Comparison of ENCODE assay signal across 8 cellular contexts in the genomic region with DNA sequence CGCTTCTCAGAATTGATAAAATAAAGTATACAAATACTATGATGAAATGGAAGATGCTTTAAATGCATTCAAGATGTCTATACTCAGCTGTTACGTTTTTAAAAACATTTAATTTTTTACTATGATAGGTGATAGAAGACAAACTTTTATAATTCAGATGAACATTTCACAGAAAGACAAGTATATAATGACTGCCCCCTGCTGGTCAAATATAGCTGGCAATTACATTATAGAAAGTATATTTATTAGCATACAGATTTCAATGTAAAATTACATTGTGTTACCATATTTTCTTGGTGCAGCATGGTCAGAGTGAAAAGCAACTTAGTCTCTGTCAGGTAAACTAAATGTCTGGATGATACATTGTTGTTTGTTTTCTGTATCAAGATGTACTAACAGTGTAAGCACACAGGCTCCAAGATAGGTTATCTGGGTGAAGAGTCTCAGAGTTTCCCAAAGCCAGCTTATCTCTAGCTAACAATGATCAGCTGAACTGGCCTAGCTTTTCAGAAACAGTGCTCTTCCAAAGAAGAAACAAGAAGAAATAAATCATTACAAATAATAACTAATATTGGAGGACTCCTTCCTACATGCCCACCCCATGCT. TPM values are rescaled to one million over a fixed set of nuclear protein-coding genes. Genes with fewer than 3 reads are reported as not detected.
DNase-seq lines count a peak whose midpoint lies in the region; ATAC-seq, FAIRE-seq and TF ChIP-seq lines count a peak whose summit lies in the region.

No MANE protein-coding gene starts in this region.

- TF ChIP-seq CTCF in VCaP (conservative IDR thresholded peaks at IDR 0.05): peak; percentile 75
- peak in 2 of 3 experiments; percentile 27 to 34 for TF ChIP-seq CTCF in keratinocyte (optimal IDR thresholded peaks at IDR 0.05 in 1 of 3, IDR thresholded peaks at IDR 0.05 in 1 of 3, conservative IDR thresholded peaks at IDR 0.05 in 1 of 3; ENCODE audit: extremely low read depth in 1 of 3, insufficient read depth in 2 of 3, low read length in 3 of 3)

- H3K4me3 ChIP-seq in keratinocyte (ENCODE audit: control insufficient read depth in 2 of 3, extremely low read depth in 1 of 3, insufficient read depth in 2 of 3, low read depth in 1 of 3, low read length in 3 of 3): no peak overlapping the region

- H3K4me1 ChIP-seq in keratinocyte (ENCODE audit: control insufficient read depth, extremely low read depth, insufficient read depth, low read length): no peaks in the 10 kb centered on the region

- H4K20me1 ChIP-seq in keratinocyte (ENCODE audit: control insufficient read depth, extremely low read depth, insufficient read depth, low read length): no peaks in the 10 kb centered on the region

- dilution Hi-C loops in keratinocyte (cut with MboI; ENCODE audit: extremely low pct_ligation_motif_present, low sequenced_read_pairs): no loop called here

- H3K27ac ChIP-seq in VCaP: no peak overlapping the region
- H3K27ac ChIP-seq in keratinocyte (ENCODE audit: control insufficient read depth, insufficient read depth, low read length): no peak overlapping the region

- no peaks in the 10 kb centered on the region for H3K9me1 ChIP-seq in keratinocyte (ENCODE audit: control insufficient read depth, extremely low read depth, insufficient read depth, low read length)

- H3K79me2 ChIP-seq in keratinocyte (ENCODE audit: control insufficient read depth, insufficient read depth, low read length): no peaks in the 10 kb centered on the region

- no peak overlapping the region for H2AFZ ChIP-seq in keratinocyte (ENCODE audit: control insufficient read depth, low read length)

- DNase-seq in NCI-H2081 (lab: John Stamatoyannopoulos, UW) (peak; percentile 11 to 39), NCI-H2081 treated with DMSO at 0.1 percent for 48 hours (lab: John Stamatoyannopoulos, UW) (no peak), HT-29 (ENCODE audit: low spot score) (peak; percentile 65), keratinocyte (ENCODE audit: low read depth, low spot score) (no peak), HK-2 (ENCODE audit: unreplicated experiment) (no peak)

- H3K27me3 ChIP-seq in keratinocyte (ENCODE audit: control insufficient read depth, extremely low read depth, insufficient read depth, low read length): no peaks in the 10 kb centered on the region

- no peak for ATAC-seq in HG02763 (IDR thresholded peaks at IDR 0.05; ENCODE audit: unreplicated experiment)
- no peak for ATAC-seq in HG03432 (IDR thresholded peaks at IDR 0.05; ENCODE audit: unreplicated experiment)

- FAIRE-seq in keratinocyte (lab: Jason Lieb, UNC): no peak

- no peaks in the 10 kb centered on the region for H3K9me3 ChIP-seq in keratinocyte (ENCODE audit: control insufficient read depth, low read depth, low read length)

- no peak overlapping the region for H3K9ac ChIP-seq in keratinocyte (ENCODE audit: control insufficient read depth, extremely low read depth, insufficient read depth, low read length)

- no peak overlapping the region for H3K4me2 ChIP-seq in keratinocyte (ENCODE audit: control insufficient read depth, extremely low read depth, insufficient read depth, low read depth, low read length)

- peaks cover 0 to 4% of the 10 kb centered on the region in 2 experiments for H3K36me3 ChIP-seq in keratinocyte (ENCODE audit: control insufficient read depth in 2 of 2, extremely low read depth in 1 of 2, insufficient read depth in 2 of 2, low read length in 2 of 2)

RNA-seq across cellular contexts. Expression of a gene that starts 54.1 kb away (rescaled TPM):
- total RNA-seq in HT-29 (2014; rRNA removed; shearing (Covaris generic)): not detected in 2 replicates
- polyA plus RNA-seq in keratinocyte: 31.9 to 166 TPM (median 53.8 TPM) in 3 replicates
- polyA plus RNA-seq in keratinocyte (2011; ENCODE audit: low read depth): 7.7 TPM
- polyA plus RNA-seq in keratinocyte (2011; cell fraction: cytosol; rRNA removed): 37.0 and 42.6 TPM in 2 replicates
- 120 and 126 TPM in 2 replicates for polyA plus RNA-seq in keratinocyte (2011; cell fraction: nucleus; rRNA removed)
- polyA plus RNA-seq in keratinocyte (2012; ENCODE audit: low replicate concordance): 9.6 and 95.8 TPM in 2 replicates
- polyA minus RNA-seq in keratinocyte: 40.2 to 79.6 TPM (median 47.3 TPM) in 3 replicates
- polyA minus RNA-seq in keratinocyte (2011; cell fraction: cytosol; rRNA and poly(A)+ RNA removed): 38.0 TPM
- polyA minus RNA-seq in keratinocyte (2011; cell fraction: nucleus; rRNA and poly(A)+ RNA removed): 48.6 and 67.1 TPM in 2 replicates

Comparison
In these comparisons a context has a peak if more than half of its experiments do, and no peak if none do; other contexts are left out.
1. DNase-seq: peak in NCI-H2081 (2 of 2) and HT-29 (single experiment); none in NCI-H2081 treated with DMSO at 0.1 percent for 48 hours (single experiment), keratinocyte (single experiment) and HK-2 (single experiment).